ENCODE assay signal across 8 cellular contexts in the genomic region with DNA sequence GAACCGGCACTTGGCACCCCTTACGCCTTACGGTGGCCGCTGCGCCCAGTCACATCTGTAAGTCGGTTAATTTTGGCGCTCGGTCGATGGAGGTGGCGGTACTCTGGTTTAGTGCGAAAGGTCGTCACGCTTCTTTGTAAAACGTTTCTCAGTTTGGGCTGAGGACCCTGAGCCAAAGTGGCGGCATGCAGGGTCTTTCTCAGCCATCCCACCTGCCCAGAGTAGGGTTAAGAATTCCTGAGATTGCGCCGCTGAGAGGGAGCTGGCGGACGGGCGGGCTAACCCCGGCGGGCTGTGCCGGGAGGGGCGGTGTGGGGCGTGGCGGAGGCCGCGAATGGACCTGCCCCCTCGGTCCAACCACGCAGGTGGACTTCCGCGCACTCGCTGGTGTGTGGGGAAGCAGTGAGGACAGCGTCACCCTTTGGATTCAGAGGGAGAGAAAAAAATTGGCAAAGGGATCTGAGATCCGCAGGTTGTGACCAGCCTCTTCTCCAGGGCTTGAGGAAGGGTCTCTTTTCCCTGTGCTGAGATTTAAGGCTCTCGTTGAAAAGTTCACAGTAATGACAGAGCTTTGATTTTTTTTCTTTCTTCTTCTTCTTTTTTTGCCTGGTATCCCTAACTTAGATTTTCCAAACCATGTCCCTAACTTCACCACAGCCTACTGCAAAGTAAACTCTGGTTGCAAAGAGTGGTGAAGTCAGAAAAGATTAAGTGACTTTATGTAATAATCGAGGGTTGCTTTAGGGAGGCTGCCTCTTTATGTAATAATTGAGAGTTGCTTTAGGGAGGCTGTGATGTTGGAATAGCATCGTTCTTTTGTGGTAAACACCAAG. TPM values are rescaled to one million over a fixed set of nuclear protein-coding genes. Genes with fewer than 3 reads are reported as not detected.
DNase-seq lines count a peak whose midpoint lies in the region; ATAC-seq and TF ChIP-seq lines count a peak whose summit lies in the region.

No MANE protein-coding gene starts in this region.

- H3K4me3 ChIP-seq in GM12865 (ENCODE audit: low read depth, low read length): peak overlapping the region; percentile 80
- H3K4me3 ChIP-seq in MM.1S (ENCODE audit: low read length): peak overlapping the region; percentile 70
- H3K4me3 ChIP-seq in SJCRH30: peak overlapping the region; percentile 97
- H3K4me3 ChIP-seq in adipocyte (ENCODE audit: low read length): peak overlapping the region; percentile 95
- peak overlapping the region; percentile 63 to 99 (median 94) for H3K4me3 ChIP-seq in heart right ventricle
- H3K4me3 ChIP-seq in trophoblast cell (ENCODE audit: low read depth, low read length): peak overlapping the region; percentile 80
- peak overlapping the region; percentile 85 to 97 for H3K4me3 ChIP-seq in uterus

- H3K9me3 ChIP-seq in MM.1S (replicated peaks; ENCODE audit: insufficient read depth, low read length) (no peaks in the 10 kb centered on the region), SJCRH30 (replicated peaks) (no peaks in the 10 kb centered on the region), adipocyte (ENCODE audit: control insufficient read depth, low read length) (no peaks in the 10 kb centered on the region), heart right ventricle (no peaks in the 10 kb centered on the region), trophoblast cell (ENCODE audit: insufficient read depth, low read depth, low read length) (no peaks in the 10 kb centered on the region), uterus (no peaks in the 10 kb centered on the region)

- H3K4me1 ChIP-seq in MM.1S (ENCODE audit: low read length) (0 out of 2 replicates have a peak, but pooled peaks cover 3% of the 10 kb centered on the region), SJCRH30 (no peaks in the 10 kb centered on the region), adipocyte (ENCODE audit: control insufficient read depth, insufficient read depth, low read length) (peaks cover 33% of the 10 kb centered on the region), heart right ventricle (peaks cover 0 to 42% (median 29%) of the 10 kb centered on the region in 9 donors), trophoblast cell (ENCODE audit: control insufficient read depth in 1 of 2, insufficient read depth in 2 of 2, low read length in 2 of 2) (peaks cover 4 to 6% of the 10 kb centered on the region in 2 experiments), uterus (no peaks in the 10 kb centered on the region)

- H3K4ac ChIP-seq in trophoblast cell (ENCODE audit: low read depth, low read length): no peak overlapping the region

- H3K27ac ChIP-seq in MM.1S (ENCODE audit: low read length) (peak overlapping the region; percentile 89), SJCRH30 (peak overlapping the region; percentile 100), heart right ventricle (peak overlapping the region; percentile 94 to 100 (median 98)), trophoblast cell (ENCODE audit: low read depth, low read length) (peak overlapping the region; percentile 90), uterus (peak overlapping the region; percentile 98)

- peak overlapping the region; percentile 63 for H4K12ac ChIP-seq in trophoblast cell (ENCODE audit: low read depth, low read length)

- intact Hi-C loops in heart right ventricle (cut with DNase I): loop anchor here in 7 of 10 donors (2.0 to 10.0 kb wide), 8 partner anchors 166 to 331 kb away; a partner anchor contains a TSS
- intact Hi-C loops in uterus (cut with DNase I; ENCODE audit: low total_unique reads): loop anchor here (10.0 kb wide), 1 partner anchor 328 kb away; a partner anchor contains a TSS

- no peak overlapping the region for H2BK12ac ChIP-seq in trophoblast cell (ENCODE audit: low read length)

- peak; percentile 85 to 97 (median 92) for ATAC-seq in heart right ventricle

- peak overlapping the region; percentile 78 for H3K14ac ChIP-seq in trophoblast cell (ENCODE audit: low read length)

- no peaks in the 10 kb centered on the region for H3K9me2 ChIP-seq in MM.1S (replicated peaks; ENCODE audit: insufficient read depth, low read length)

- H4K20me1 ChIP-seq in MM.1S (ENCODE audit: insufficient read depth, low read length): no peaks in the 10 kb centered on the region

- peak overlapping the region; percentile 68 for H4K91ac ChIP-seq in trophoblast cell (ENCODE audit: low read depth, low read length)

- H3K27me3 ChIP-seq in MM.1S (replicated peaks; ENCODE audit: insufficient read depth, low read length): no peaks in the 10 kb centered on the region
- H3K27me3 ChIP-seq in SJCRH30: no peaks in the 10 kb centered on the region
- no peaks in the 10 kb centered on the region for H3K27me3 ChIP-seq in adipocyte (replicated peaks; ENCODE audit: control insufficient read depth, insufficient read depth, low read length)
- no peaks in the 10 kb centered on the region for H3K27me3 ChIP-seq in heart right ventricle
- no peaks in the 10 kb centered on the region for H3K27me3 ChIP-seq in trophoblast cell (ENCODE audit: insufficient read depth, low read length)
- H3K27me3 ChIP-seq in uterus: no peaks in the 10 kb centered on the region

- WGBS in heart right ventricle, 2 donors: 0 to 1% methylated on average over 38 of the region's 38 CpGs
- WGBS in trophoblast cell (ENCODE audit: extremely low coverage, insufficient coverage, insufficient read length): no CpG with 5 or more reads among the region's 38 CpGs

- H3F3A ChIP-seq in MM.1S (ENCODE audit: insufficient read depth, low read length): no peaks in the 10 kb centered on the region; the same call in 1 of the 2 replicates

- H2BK120ac ChIP-seq in trophoblast cell (ENCODE audit: insufficient read depth, low read length, poor library complexity): no peak overlapping the region

- H3K79me2 ChIP-seq in MM.1S (ENCODE audit: low read length): peaks cover 39% of the 10 kb centered on the region
- H3K79me2 ChIP-seq in trophoblast cell (ENCODE audit: control insufficient read depth, insufficient read depth, low read length, poor library complexity): peaks cover 6% of the 10 kb centered on the region

- peak overlapping the region; percentile 84 for H2BK5ac ChIP-seq in trophoblast cell (ENCODE audit: low read depth, low read length, poor library complexity)

- H3K9ac ChIP-seq in MM.1S (ENCODE audit: low read length) (peak overlapping the region; percentile 64), adipocyte (ENCODE audit: low read length) (peak overlapping the region; percentile 87), trophoblast cell (ENCODE audit: low read length) (peak overlapping the region; percentile 68)

- CTCF ChIA-PET in HEK293T (lab: Yijun Ruan, JAX): interaction anchor here (0.7 to 1.6 kb wide), 2 partner anchors 12 to 156 kb away, joined by 3 to 5 read pairs; no protein-coding TSS in a partner anchor

- H2AK5ac ChIP-seq in trophoblast cell (ENCODE audit: low read length): no peak overlapping the region

- TF ChIP-seq CTCF in GM12865 (IDR thresholded peaks at IDR 0.05; ENCODE audit: insufficient read depth, low read depth, low read length, missing control alignments): no peak
- no peak for TF ChIP-seq CTCF in MM.1S (IDR thresholded peaks at IDR 0.05; ENCODE audit: low read length)
- peak in 5 of 9 donors; percentile 19 to 44 (median 36) for TF ChIP-seq CTCF in heart right ventricle (IDR thresholded peaks at IDR 0.05)
- peak in 2 of 4 experiments; percentile 24 to 27 for TF ChIP-seq CTCF in uterus (IDR thresholded peaks at IDR 0.05)

- peaks cover 8% of the 10 kb centered on the region for H3K79me1 ChIP-seq in trophoblast cell (ENCODE audit: low read length)

- peak; percentile 92 for DNase-seq in GM12865 (ENCODE audit: low read depth)
- DNase-seq in HEK293T (ENCODE audit: extremely low spot score): peak; percentile 75
- peak; percentile 61 for DNase-seq in MM.1S
- DNase-seq in SJCRH30: peak; percentile 88 to 89
- DNase-seq in adipocyte (ENCODE audit: low read depth): peak; percentile 84
- DNase-seq in heart right ventricle: peak; percentile 91
- peak; percentile 91 to 94 for DNase-seq in trophoblast cell
- peak; percentile 91 to 92 for DNase-seq in uterus

- peak in 1 of 2 donors; percentile 70 for TF ChIP-seq POLR2A in uterus (IDR thresholded peaks at IDR 0.05)

- H3K18ac ChIP-seq in trophoblast cell (ENCODE audit: low read length): peak overlapping the region; percentile 80

- H3K23ac ChIP-seq in trophoblast cell (ENCODE audit: low read length): no peak overlapping the region

- H3K36me3 ChIP-seq in MM.1S (replicated peaks; ENCODE audit: insufficient read depth, low read length): no peaks in the 10 kb centered on the region
- no peaks in the 10 kb centered on the region; the same call in 1 of the 2 replicates for H3K36me3 ChIP-seq in SJCRH30
- H3K36me3 ChIP-seq in adipocyte (ENCODE audit: control insufficient read depth, insufficient read depth, low read length, severe bottlenecking): no peaks in the 10 kb centered on the region
- H3K36me3 ChIP-seq in heart right ventricle: no peaks in the 10 kb centered on the region
- no peaks in the 10 kb centered on the region for H3K36me3 ChIP-seq in trophoblast cell (ENCODE audit: control insufficient read depth in 1 of 2, insufficient read depth in 2 of 2, low read length in 2 of 2)
- no peaks in the 10 kb centered on the region for H3K36me3 ChIP-seq in uterus

- POLR2A ChIA-PET in HEK293T (lab: Yijun Ruan, JAX): interaction anchor here (0.6 to 3.6 kb wide), 17 partner anchors 11 to 420 kb away, joined by 3 to 26 read pairs (median 4); a partner anchor contains a TSS

- H3K4me2 ChIP-seq in MM.1S (ENCODE audit: low read depth, low read length): peak overlapping the region; percentile 70
- peak overlapping the region; percentile 81 for H3K4me2 ChIP-seq in trophoblast cell (ENCODE audit: low read length)

- peak overlapping the region; percentile 85 for H4K8ac ChIP-seq in trophoblast cell (ENCODE audit: low read depth, low read length)

- H2AFZ ChIP-seq in MM.1S (ENCODE audit: low read length) (peak overlapping the region; percentile 47; the same call in 1 of the 2 replicates), trophoblast cell (ENCODE audit: insufficient read depth, low read length, poor library complexity) (peak overlapping the region; percentile 75)

TF ChIP-seq in HEK293T, 16 proteins besides CTCF, POLR2A, EP300 and RAD21:
- TF ChIP-seq FOXK2 (IDR thresholded peaks at IDR 0.05) (no peak), ZNF384 (IDR thresholded peaks at IDR 0.05) (peak; percentile 8; the same call in 1 of the 2 replicates)
TF ChIP-seq in HEK293T: peak in this region for 1.

RNA-seq across cellular contexts. Expression of a gene that starts 0.6 kb away (rescaled TPM):
- total RNA-seq in SJCRH30 (2014; rRNA removed; shearing (Covaris generic)): 15.3 TPM in 2 replicates
- total RNA-seq in heart right ventricle: 1 to 10 TPM; 3.0 to 6.8 (median 5.1) TPM
- polyA plus RNA-seq in heart right ventricle: 1 to 10 TPM; 2.8 to 2.9 TPM
- polyA plus RNA-seq in trophoblast cell (2013): 10.6 and 10.7 TPM in 2 replicates
- total RNA-seq in uterus: 10 to 100 TPM; 12.1 to 27.2 (median 20.8) TPM

Comparison
In these comparisons a context has a peak if more than half of its experiments do, and no peak if none do; other contexts are left out.
1. Peak in every context shown above with its lines: DNase-seq, ATAC-seq, H3K4me3 ChIP-seq and H3K27ac ChIP-seq.
2. CTCF ChIP-seq: peak in heart right ventricle (5 of 9); none in GM12865 (single experiment) and MM.1S (single experiment).